11 cellular contexts compared by ENCODE assay signal in the genomic region with DNA sequence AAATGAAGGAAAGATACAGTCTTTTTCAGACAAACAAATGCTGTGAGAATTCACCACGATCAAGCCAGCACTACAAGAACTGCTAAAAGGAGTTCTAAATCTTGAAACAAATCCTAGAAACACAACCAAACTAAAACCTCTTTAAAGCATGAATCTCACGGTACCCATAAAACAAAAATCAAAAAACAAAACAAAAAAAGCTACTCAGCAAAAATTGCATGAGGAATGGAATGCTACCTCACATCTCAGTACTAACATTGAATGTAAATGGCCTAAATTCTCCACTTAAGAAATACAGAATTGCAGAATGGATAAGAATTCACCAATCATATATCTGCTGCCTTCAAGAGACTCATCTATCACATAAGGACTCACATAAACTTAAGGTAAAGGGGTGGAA.
"Had no signal": no experiment of that assay in that cellular context is flagged by ENCODE, and none has a peak within 500 bp of the region (broad histone marks: within the 10 kb centered on the region; RNA-seq: fewer than 3 reads in every experiment).

No MANE protein-coding gene starts in this region.

- H3K4me1 ChIP-seq: HAP-1 had no signal

- H3K4me1 Mint-ChIP-seq: GM23338 had no signal

- H3K9ac ChIP-seq: GM23248 had no signal

- H3K9me3 ChIP-seq: HAP-1 had no signal

- H3K4me3 ChIP-seq: GM23248, GM23338, HAP-1 had no signal

- H3K4me3 Mint-ChIP-seq: GM23338, H9, HFFc6 had no signal

- DNase-seq: GM23248, GOT3, H7, H9, HCEC 1CT, HFFc6 had no signal

- H3K27ac Mint-ChIP-seq: GM23338, H9, HFFc6 had no signal

- ATAC-seq: GM23338, HCT116 had no signal

- H2AFZ ChIP-seq: GM23248, GM23338 had no signal

- H3K4me2 ChIP-seq: GM23338 had no signal

- H3K36me3 ChIP-seq: HAP-1 had no signal

- H3K27ac ChIP-seq: GM23248 had no signal

- FAIRE-seq: H1, H54 had no signal
